9 cellular contexts compared by ENCODE assay signal in the genomic region with DNA sequence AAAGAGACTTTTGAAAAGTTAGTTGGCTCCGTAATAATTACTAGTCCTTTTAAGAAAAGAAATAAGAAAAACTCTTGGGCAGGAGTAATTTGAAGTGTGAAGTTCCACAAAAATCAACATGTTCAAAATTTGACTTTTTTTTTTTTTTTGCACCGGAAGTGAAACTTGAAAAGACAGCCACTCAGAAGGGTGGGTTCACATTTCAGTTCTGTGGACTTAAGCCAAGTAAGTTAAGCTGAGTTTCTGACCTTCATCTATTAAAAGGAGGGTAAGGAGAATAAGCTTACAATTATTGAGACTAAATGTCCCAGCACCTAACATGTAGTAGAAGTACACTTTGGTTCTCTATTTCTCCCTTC.
A peak's percentile ranks its signal among the peaks of the same experiment; 100 is the strongest.
DNase-seq lines count a peak whose midpoint lies in the region; ATAC-seq lines count a peak whose summit lies in the region.
"Had no signal": no experiment of that assay in that cellular context is flagged by ENCODE, and none has a peak within 500 bp of the region (broad histone marks: within the 10 kb centered on the region; RNA-seq: fewer than 3 reads in every experiment).

No MANE protein-coding gene starts in this region.

- H3K27me3 ChIP-seq in effector memory CD4-positive, alpha-beta T cell (replicated peaks; ENCODE audit: control insufficient read depth, insufficient read depth, low read length, poor library complexity, severe bottlenecking): no peaks in the 10 kb centered on the region

- peak overlapping the region; percentile 44 to 87 for H3K27ac Mint-ChIP-seq in effector memory CD8-positive, alpha-beta T cell

- H3K4me1 Mint-ChIP-seq in effector memory CD8-positive, alpha-beta T cell (ENCODE audit: low read depth in 2 of 2): peaks cover 23 to 49% of the 10 kb centered on the region in 2 donors

- peaks cover 6% of the 10 kb centered on the region for H3K4me1 ChIP-seq in effector memory CD4-positive, alpha-beta T cell (ENCODE audit: control insufficient read depth, insufficient read depth, low read length, poor library complexity, severe bottlenecking)

- no peaks in the 10 kb centered on the region for H3K9me3 Mint-ChIP-seq in effector memory CD8-positive, alpha-beta T cell

- H3K36me3 Mint-ChIP-seq in effector memory CD8-positive, alpha-beta T cell (ENCODE audit: insufficient read depth): no peaks in the 10 kb centered on the region

- no peaks in the 10 kb centered on the region for H3K27me3 Mint-ChIP-seq in effector memory CD8-positive, alpha-beta T cell

- H3K36me3 ChIP-seq in effector memory CD4-positive, alpha-beta T cell (ENCODE audit: control insufficient read depth, insufficient read depth, low read length): no peaks in the 10 kb centered on the region

- no peak overlapping the region for H3K4me3 ChIP-seq in effector memory CD4-positive, alpha-beta T cell (ENCODE audit: insufficient read depth, low read depth, low read length, poor library complexity, severe bottlenecking)

- H3K27ac ChIP-seq in effector memory CD4-positive, alpha-beta T cell (ENCODE audit: insufficient read depth, low read length, poor library complexity, severe bottlenecking): no peak overlapping the region

- peak; percentile 32 for ATAC-seq in GM18502 (IDR thresholded peaks at IDR 0.05; ENCODE audit: poor library complexity, unreplicated experiment)
- peak; percentile 40 for ATAC-seq in GM21576 (IDR thresholded peaks at IDR 0.05; ENCODE audit: unreplicated experiment)
- peak; percentile 42 for ATAC-seq in effector memory CD8-positive, alpha-beta T cell (replicated peaks)
- ATAC-seq in HG02981 (IDR thresholded peaks at IDR 0.05; ENCODE audit: unreplicated experiment): no peak

- no peaks in the 10 kb centered on the region for H3K9me3 ChIP-seq in effector memory CD4-positive, alpha-beta T cell (ENCODE audit: control insufficient read depth, low read length)

- H3K4me3 Mint-ChIP-seq in effector memory CD8-positive, alpha-beta T cell: peak overlapping the region; percentile 29 to 37

- peak; percentile 66 for DNase-seq in MV-4-11 (lab: John Stamatoyannopoulos, UW)
- DNase-seq in effector memory CD8-positive, alpha-beta T cell: no peak
- DNase-seq in activated gamma-delta T cell treated with Interleukin-2 at 50 U/mL for 16 hours: no peak
- no peak for DNase-seq in effector memory CD4-positive, alpha-beta T cell
- no peak for DNase-seq in GM19238 (ENCODE audit: insufficient read length, low spot score)
- DNase-seq: T-helper 9 cell had no signal
